In genomic region chr7:87226495-87226894, GRCh38 we compare ENCODE assay signal across 25 cellular contexts. TPM values are rescaled to one million over a fixed set of nuclear protein-coding genes. Genes with fewer than 3 reads are reported as not detected.
DNase-seq lines count a peak whose midpoint lies in the region; ATAC-seq and TF ChIP-seq lines count a peak whose summit lies in the region.
"Had no signal": no experiment of that assay in that cellular context is flagged by ENCODE, and none has a peak within 500 bp of the region (broad histone marks: within the 10 kb centered on the region; RNA-seq: fewer than 3 reads in every experiment).

No MANE protein-coding gene starts in this region.

- no peak for TF ChIP-seq EP300 in upper lobe of left lung (IDR thresholded peaks at IDR 0.05)

- peak overlapping the region; percentile 4 for H3K4me3 Mint-ChIP-seq in glutamatergic neuron (ENCODE audit: unreplicated experiment)
- H3K4me3 Mint-ChIP-seq: natural killer cell had no signal

- peak; percentile 47 for ATAC-seq in GM18520 (IDR thresholded peaks at IDR 0.05; ENCODE audit: unreplicated experiment)
- ATAC-seq in GM21528 (IDR thresholded peaks at IDR 0.05; ENCODE audit: low FRiP score, unreplicated experiment), result peak; percentile 46
- peak; percentile 56 for ATAC-seq in HG03066 (IDR thresholded peaks at IDR 0.05; ENCODE audit: low read depth, unreplicated experiment)
- ATAC-seq in upper lobe of left lung (ENCODE audit: low FRiP score in 2 of 2), result no peak
- ATAC-seq: natural killer cell had no signal

- no peaks in the 10 kb centered on the region for H3K4me1 Mint-ChIP-seq in glutamatergic neuron (ENCODE audit: low read depth, unreplicated experiment)
- H3K4me1 Mint-ChIP-seq: natural killer cell had no signal

- POLR2A ChIA-PET in PC-9 (lab: Charles Lee; ENCODE audit: unreplicated experiment), result no interaction called here

- H3K9me3 ChIP-seq in PC-9 (ENCODE audit: insufficient read depth, low read depth) (no peaks in the 10 kb centered on the region), upper lobe of left lung (no peaks in the 10 kb centered on the region)
- H3K9me3 ChIP-seq: stomach had no signal

- peaks cover 4% of the 10 kb centered on the region for H3K9me3 Mint-ChIP-seq in glutamatergic neuron (ENCODE audit: unreplicated experiment)
- H3K9me3 Mint-ChIP-seq: natural killer cell had no signal

- no peak overlapping the region for H3K4me2 ChIP-seq in PC-9

- no TSS peak for BruUV-seq in PC-9 (replicated peaks; lab: Mats Ljungman, UMichigan)

- H3K27me3 Mint-ChIP-seq in glutamatergic neuron (ENCODE audit: unreplicated experiment), result no peaks in the 10 kb centered on the region

- no peak for TF ChIP-seq CTCF in glutamatergic neuron (IDR thresholded peaks at IDR 0.05; ENCODE audit: partially characterized antibody, unreplicated experiment)
- no peak for TF ChIP-seq CTCF in PC-9 (conservative IDR thresholded peaks at IDR 0.05)
- no peak for TF ChIP-seq CTCF in upper lobe of left lung (IDR thresholded peaks at IDR 0.05)

- H3K36me3 Mint-ChIP-seq in glutamatergic neuron (ENCODE audit: unreplicated experiment), result no peaks in the 10 kb centered on the region
- H3K36me3 Mint-ChIP-seq: natural killer cell had no signal

- intact Hi-C loops in PC-9 (cut with micrococcal nuclease; ENCODE audit: unreplicated experiment), result loop anchor here (10.0 kb wide), 2 partner anchors 188 to 648 kb away; partner anchors contain the start of genes DBF4 and SLC25A40

- no peak for TF ChIP-seq POLR2A in upper lobe of left lung (IDR thresholded peaks at IDR 0.05)

- no peaks in the 10 kb centered on the region for H3F3A ChIP-seq in PC-9 (ENCODE audit: insufficient read depth, low read depth)

- H3K4me3 ChIP-seq in PC-9, result no peak overlapping the region
- H3K4me3 ChIP-seq in upper lobe of left lung, result no peak overlapping the region
- H3K4me3 ChIP-seq: GM23248, stomach had no signal

- no peak overlapping the region for H3K27ac Mint-ChIP-seq in glutamatergic neuron (ENCODE audit: unreplicated experiment)
- H3K27ac Mint-ChIP-seq: natural killer cell had no signal

- H3K79me2 ChIP-seq in PC-9 (ENCODE audit: low read depth), result no peaks in the 10 kb centered on the region

- H3K36me3 ChIP-seq in PC-9 (ENCODE audit: low read depth) (no peaks in the 10 kb centered on the region), upper lobe of left lung (no peaks in the 10 kb centered on the region)
- H3K36me3 ChIP-seq: stomach had no signal

- H3K27me3 ChIP-seq in PC-9 (ENCODE audit: insufficient read depth, low read depth) (no peaks in the 10 kb centered on the region), upper lobe of left lung (no peaks in the 10 kb centered on the region)
- H3K27me3 ChIP-seq: foreskin keratinocyte, stomach had no signal

- H2AFZ ChIP-seq in PC-9, result no peak overlapping the region
- H2AFZ ChIP-seq: GM23248, parathyroid adenoma had no signal

- H3K27ac ChIP-seq in PC-9 (no peak overlapping the region), upper lobe of left lung (no peak overlapping the region)
- H3K27ac ChIP-seq: foreskin keratinocyte, GM23248, parathyroid adenoma, stomach had no signal

- DNase-seq in glutamatergic neuron (no peak), NCI-H1092 treated with DMSO at 0.1 percent for 48 hours (lab: John Stamatoyannopoulos, UW) (no peak), PC-9 (no peak), upper lobe of left lung (no peak), NCI-H2107 (lab: John Stamatoyannopoulos, UW) (no peak)
- DNase-seq: activated CD4-positive, alpha-beta T cell treated with anti-CD3 and anti-CD28 coated beads, Interleukin-2, amount 50 U/mL, for 48 hours; activated naive CD4-positive, alpha-beta T cell treated with Interleukin-2 at 50 U/mL for 16 hours; anterior cingulate cortex; caudate nucleus; DMS79 treated with DMSO at 0.1 percent for 48 hours; foreskin keratinocyte; GM23248; KBM-7; kidney glomerular epithelial cell; mesendoderm; natural killer cell; NCI-H2081 treated with DMSO at 0.1 percent for 48 hours; NCI-H510A; stomach; SW 1271; trophoblast cell had no signal

- CTCF ChIA-PET in PC-9 (lab: Charles Lee), result interaction anchor here (0.6 kb wide), 1 partner anchor 650 kb away, joined by 3 read pairs; the partner anchor contains the start of genes DBF4 and SLC25A40

- peaks cover under 1% of the 10 kb centered on the region; the same call in 1 of the 2 replicates for H3K4me1 ChIP-seq in PC-9 (replicated peaks; ENCODE audit: insufficient read depth)
- peaks cover 0 to 5% (median 2%) of the 10 kb centered on the region in 4 donors for H3K4me1 ChIP-seq in upper lobe of left lung
- H3K4me1 ChIP-seq: parathyroid adenoma had no signal

- 73% methylated on average over 3 of the region's 3 CpGs for WGBS in upper lobe of left lung, 2 donors

- H4K20me1 ChIP-seq in PC-9 (ENCODE audit: insufficient read depth), result no peaks in the 10 kb centered on the region

- H3K9me2 ChIP-seq in PC-9 (ENCODE audit: insufficient read depth), result no peaks in the 10 kb centered on the region; the same call in 1 of the 2 replicates

RNA-seq across cellular contexts. Expression of gene TMEM243, which starts 7.0 kb away (rescaled TPM):
- total RNA-seq in glutamatergic neuron (ENCODE audit: unreplicated experiment), result 4.3 TPM
- 24.6 and 26.5 TPM in 2 replicates for total RNA-seq in PC-9 (2021)
- 100 to 1,000 TPM in 2 of 6 donors, 10 to 100 TPM in 4; 75.9 to 178 (median 99.1) TPM for total RNA-seq in upper lobe of left lung

Comparison
In these comparisons a context has a peak if more than half of its experiments do, and no peak if none do; other contexts are left out.
1. ATAC-seq: peak in GM18520 (single experiment), GM21528 (single experiment) and HG03066 (single experiment); none in upper lobe of left lung (0 of 2).